ENCODE assay signal across 8 cellular contexts in the genomic region with DNA sequence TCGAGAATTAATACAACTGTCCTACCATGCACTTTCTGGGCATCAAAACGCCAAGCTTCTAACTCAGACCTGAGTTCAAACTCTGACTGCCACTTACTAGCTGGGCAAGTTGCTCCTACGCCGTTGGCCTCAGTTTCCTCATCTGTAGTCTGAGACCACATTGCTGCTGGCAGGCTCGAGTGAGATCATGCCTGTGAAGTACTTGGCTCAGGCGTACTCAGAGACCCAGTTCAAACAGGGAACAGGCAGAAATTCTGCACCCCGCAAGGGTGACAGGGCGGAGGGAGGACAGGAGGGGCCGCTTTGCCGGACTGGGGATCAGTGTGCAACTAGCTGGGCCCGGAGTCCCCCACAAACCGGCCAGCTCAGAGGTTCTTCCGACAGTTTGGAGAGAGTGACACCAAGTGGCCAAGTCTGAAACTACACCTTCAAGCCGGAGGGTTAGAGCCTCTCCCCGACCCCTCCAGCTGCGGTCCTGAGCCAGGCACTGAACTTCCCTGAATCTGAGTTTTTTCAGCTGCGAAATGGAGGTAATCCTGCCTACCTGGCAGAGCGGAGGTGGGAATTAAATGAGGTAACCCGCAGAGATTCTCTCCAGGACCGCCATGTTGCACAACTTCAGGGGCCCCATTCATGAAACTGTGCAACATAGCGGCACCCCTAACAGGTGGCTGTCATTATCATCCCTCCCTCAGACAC. TPM values are rescaled to one million over a fixed set of nuclear protein-coding genes. Genes with fewer than 3 reads are reported as not detected.
DNase-seq lines count a peak whose midpoint lies in the region; ATAC-seq and TF ChIP-seq lines count a peak whose summit lies in the region.

No MANE protein-coding gene starts in this region.

- H3K9ac ChIP-seq in PC-3 (ENCODE audit: low read length): no peak overlapping the region; the same call in 1 of the 2 replicates
- no peak overlapping the region for H3K9ac ChIP-seq in fibroblast of lung (ENCODE audit: insufficient read depth, low read length)

- H3K4me2 ChIP-seq in PC-3 (ENCODE audit: low read length) (peak overlapping the region; percentile 82), fibroblast of lung (ENCODE audit: extremely low read depth, insufficient read depth, low read length) (peak overlapping the region; percentile 51)

- no peaks in the 10 kb centered on the region for H3K79me2 ChIP-seq in PC-3 (ENCODE audit: low read length)
- H3K79me2 ChIP-seq in fibroblast of lung (ENCODE audit: control insufficient read depth, insufficient read depth, low read length): no peaks in the 10 kb centered on the region

- H3K27me3 ChIP-seq in PC-3 (ENCODE audit: low read length) (no peaks in the 10 kb centered on the region), fibroblast of lung (ENCODE audit: control insufficient read depth, insufficient read depth, low read length) (no peaks in the 10 kb centered on the region), neutrophil (no peaks in the 10 kb centered on the region), upper lobe of left lung (no peaks in the 10 kb centered on the region)

- H3K36me3 ChIP-seq in PC-3 (ENCODE audit: low read depth, low read length) (no peaks in the 10 kb centered on the region), fibroblast of lung (ENCODE audit: control insufficient read depth, insufficient read depth, low read length) (no peaks in the 10 kb centered on the region), neutrophil (no peaks in the 10 kb centered on the region), upper lobe of left lung (no peaks in the 10 kb centered on the region)

- peak overlapping the region; percentile 53 for H3K4me3 ChIP-seq in PC-3 (ENCODE audit: low read length)
- H3K4me3 ChIP-seq in fibroblast of lung (replicated peaks in 1 of 4; ENCODE audit: control extremely low read depth in 1 of 4, insufficient read depth in 1 of 4, low read depth in 3 of 4, low read length in 4 of 4): no peak overlapping the region
- H3K4me3 ChIP-seq in neutrophil (ENCODE audit: low read depth in 1 of 2, low read length in 1 of 2): peak overlapping the region; percentile 4 to 18
- peak overlapping the region in 1 of 4 donors; percentile 0 for H3K4me3 ChIP-seq in upper lobe of left lung

- peak overlapping the region; percentile 76 for H2AFZ ChIP-seq in PC-3 (ENCODE audit: low read length)
- peak overlapping the region; percentile 35 for H2AFZ ChIP-seq in fibroblast of lung (ENCODE audit: low read length)

- no TSS peak for BruUV-seq in PC-3 (replicated peaks; lab: Mats Ljungman, UMichigan)

- H3K9me2 ChIP-seq in PC-3 (replicated peaks; ENCODE audit: low read length): 0 out of 2 replicates have a peak, but pooled peaks cover 1% of the 10 kb centered on the region

- DNase-seq in DMS79 treated with DMSO at 0.1 percent for 48 hours (lab: John Stamatoyannopoulos, UW) (peak; percentile 35), PC-3 (peak; percentile 76), fibroblast of lung (ENCODE audit: low read depth in 2 of 2) (peak; percentile 30 to 65), upper lobe of left lung (peak; percentile 48 to 71)
- DNase-seq in activated T-cell treated with anti-CD3 and anti-CD28 coated beads, Interleukin-2, amount 50 U/mL, for 48 hours: peak; percentile 77 to 78

- no peak for TF ChIP-seq EP300 in upper lobe of left lung (IDR thresholded peaks at IDR 0.05)

- no peak overlapping the region for H3K27ac ChIP-seq in PC-3 (ENCODE audit: low read length)
- no peak overlapping the region for H3K27ac ChIP-seq in fibroblast of lung (ENCODE audit: insufficient read depth, low read length)
- no peak overlapping the region for H3K27ac ChIP-seq in neutrophil
- peak overlapping the region in 1 of 4 donors; percentile 53 for H3K27ac ChIP-seq in upper lobe of left lung

- 20 to 29% methylated on average over 15 to 19 of the region's 21 CpGs for WGBS in upper lobe of left lung, 2 donors

- H3K4me1 ChIP-seq in PC-3 (ENCODE audit: insufficient read depth, low read length) (peaks cover 7% of the 10 kb centered on the region; the same call in 1 of the 2 replicates), fibroblast of lung (ENCODE audit: control insufficient read depth, extremely low read depth, insufficient read depth, low read length) (peaks cover 5% of the 10 kb centered on the region), neutrophil (ENCODE audit: control insufficient read depth in 1 of 2, insufficient read depth in 1 of 2, low read depth in 1 of 2, low read length in 1 of 2) (peaks cover 21 to 27% of the 10 kb centered on the region in 2 experiments), upper lobe of left lung (peaks cover 13 to 22% (median 18%) of the 10 kb centered on the region in 4 donors)

- CTCF ChIA-PET in PC-3 (lab: Charles Lee): interaction anchor here (0.6 to 1.1 kb wide), 4 partner anchors 66 to 343 kb away, joined by 3 to 4 read pairs (median 3); no protein-coding TSS in a partner anchor

- no peak for TF ChIP-seq POLR2A in upper lobe of left lung (IDR thresholded peaks at IDR 0.05)

- peak; percentile 92 for TF ChIP-seq CTCF in PC-3 (conservative IDR thresholded peaks at IDR 0.05; ENCODE audit: low read depth, low read length)
- TF ChIP-seq CTCF in fibroblast of lung (conservative IDR thresholded peaks at IDR 0.05 in 1 of 2, IDR thresholded peaks at IDR 0.05 in 1 of 2; ENCODE audit: low read depth in 1 of 2, low read length in 2 of 2): peak; percentile 61 to 66
- peak; percentile 91 for TF ChIP-seq CTCF in neutrophil (IDR thresholded peaks at IDR 0.05)
- peak; percentile 82 to 91 (median 86) for TF ChIP-seq CTCF in upper lobe of left lung (IDR thresholded peaks at IDR 0.05)

- POLR2A ChIA-PET in PC-3 (lab: Charles Lee; ENCODE audit: unreplicated experiment): no interaction called here

- intact Hi-C loops in PC-3 (cut with micrococcal nuclease): loop anchor here (1.0 to 5.0 kb wide), 4 partner anchors 42 to 278 kb away; no protein-coding TSS in a partner anchor

- no peaks in the 10 kb centered on the region for H4K20me1 ChIP-seq in PC-3 (ENCODE audit: low read length)
- no peaks in the 10 kb centered on the region for H4K20me1 ChIP-seq in fibroblast of lung (ENCODE audit: control insufficient read depth, extremely low read depth, insufficient read depth, low read length)

- H3K9me3 ChIP-seq in PC-3 (ENCODE audit: low read length) (no peaks in the 10 kb centered on the region), fibroblast of lung (ENCODE audit: control insufficient read depth, insufficient read depth, low read depth, low read length) (no peaks in the 10 kb centered on the region), neutrophil (no peaks in the 10 kb centered on the region), upper lobe of left lung (no peaks in the 10 kb centered on the region)

- H3F3A ChIP-seq in PC-3 (ENCODE audit: low read length, unreplicated experiment): no peaks in the 10 kb centered on the region

- ATAC-seq in HG02981 (IDR thresholded peaks at IDR 0.05; ENCODE audit: unreplicated experiment): peak; percentile 60
- peak; percentile 73 for ATAC-seq in PC-3
- peak; percentile 89 to 90 for ATAC-seq in upper lobe of left lung (ENCODE audit: low FRiP score in 2 of 2)
- ATAC-seq in GM18868 (IDR thresholded peaks at IDR 0.05; ENCODE audit: unreplicated experiment): no peak

RNA-seq across cellular contexts. Expression of gene PTPN1, which starts 46.0 kb away (rescaled TPM):
- total RNA-seq in PC-3 (2014; rRNA removed) (47.2 and 47.7 TPM in 2 replicates), fibroblast of lung (12.8 and 20.0 TPM in 2 replicates), upper lobe of left lung (100 to 1,000 TPM in 3 of 6 donors, 10 to 100 TPM in 3; 75.1 to 137 (median 96.1) TPM)
- 28.5 and 28.7 TPM in 2 replicates for polyA plus RNA-seq in fibroblast of lung
- polyA plus RNA-seq in fibroblast of lung (2012): 27.4 and 27.5 TPM in 2 replicates
- 37.8 and 39.8 TPM in 2 replicates for polyA minus RNA-seq in fibroblast of lung (ENCODE audit: low replicate concordance)

Comparison
In these comparisons a context has a peak if more than half of its experiments do, and no peak if none do; other contexts are left out.
1. H3K4me3 ChIP-seq: peak in PC-3 (single experiment) and neutrophil (2 of 2); none in fibroblast of lung (0 of 4).
2. Peak in every context shown above with its lines, with median percentiles within 50 percentile points of each other: DNase-seq and CTCF ChIP-seq.